In the genomic region with DNA sequence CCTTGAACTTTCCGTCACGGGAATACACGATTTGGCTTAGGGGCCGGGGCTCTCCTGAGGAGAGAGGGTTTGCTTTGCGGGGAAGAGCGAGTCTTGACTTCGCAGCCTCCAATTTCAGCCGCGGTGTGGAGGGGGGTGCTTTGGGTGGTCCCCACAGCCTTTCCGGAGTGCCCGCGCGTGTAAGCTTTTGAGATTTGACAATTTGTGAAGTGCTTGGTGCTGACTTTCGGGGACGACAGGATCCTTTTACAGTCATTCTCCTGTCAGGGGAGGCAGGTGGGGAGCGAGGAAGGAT, we compare ENCODE assay signal across 7 cellular contexts. TPM values are rescaled to one million over a fixed set of nuclear protein-coding genes. Genes with fewer than 3 reads are reported as not detected.
A peak's percentile ranks its signal among the peaks of the same experiment; 100 is the strongest.
DNase-seq lines count a peak whose midpoint lies in the region; ATAC-seq and TF ChIP-seq lines count a peak whose summit lies in the region.

No MANE protein-coding gene starts in this region.

- no peak overlapping the region for H3K4ac ChIP-seq in trophoblast cell (ENCODE audit: low read depth, low read length)

- no peak overlapping the region for H3K9ac ChIP-seq in trophoblast cell (ENCODE audit: low read length)

- intact Hi-C loops in activated B cell treated with CpG ODN at 0.5 μM for 24 hours (cut with micrococcal nuclease): loop anchor here (1.0 to 10.0 kb wide), 8 partner anchors 615 to 1605 kb away; partner anchors contain the start of genes CDKL5, PDHA1, PHKA2 and RBBP7

- no peak overlapping the region for H2BK12ac ChIP-seq in trophoblast cell (ENCODE audit: low read length)

- no peak overlapping the region for H3K14ac ChIP-seq in trophoblast cell (ENCODE audit: low read length)

- H4K12ac ChIP-seq in trophoblast cell (ENCODE audit: low read depth, low read length): no peak overlapping the region

- H3K4me1 ChIP-seq in trophoblast cell (ENCODE audit: control insufficient read depth in 1 of 2, insufficient read depth in 2 of 2, low read length in 2 of 2): no peaks in the 10 kb centered on the region

- no peaks in the 10 kb centered on the region for H3K79me2 ChIP-seq in trophoblast cell (ENCODE audit: control insufficient read depth, insufficient read depth, low read length, poor library complexity)

- H3K27ac Mint-ChIP-seq in activated B cell treated with CpG ODN at 0.5 μM for 24 hours: peak overlapping the region; percentile 74

- no peaks in the 10 kb centered on the region for H3K9me3 Mint-ChIP-seq in activated B cell treated with CpG ODN at 0.5 μM for 24 hours

- peak overlapping the region; percentile 90 for H3K4me2 ChIP-seq in trophoblast cell (ENCODE audit: low read length)

- no peaks in the 10 kb centered on the region for H3K79me1 ChIP-seq in trophoblast cell (ENCODE audit: low read length)

- peaks cover 15% of the 10 kb centered on the region for H3K4me1 Mint-ChIP-seq in activated B cell treated with CpG ODN at 0.5 μM for 24 hours

- H3K36me3 ChIP-seq in trophoblast cell (ENCODE audit: control insufficient read depth in 1 of 2, insufficient read depth in 2 of 2, low read length in 2 of 2): no peaks in the 10 kb centered on the region

- TF ChIP-seq CTCF in activated B cell treated with CpG ODN at 0.5 μM for 24 hours (IDR thresholded peaks at IDR 0.05): no peak

- no peaks in the 10 kb centered on the region for H3K9me3 ChIP-seq in trophoblast cell (ENCODE audit: insufficient read depth, low read depth, low read length)

- POLR2A ChIA-PET in activated B cell treated with CpG ODN at 0.5 μM for 24 hours (lab: Charles Lee): interaction anchor here (0.8 kb wide), 1 partner anchor 687 kb away, joined by 6 read pairs; no protein-coding TSS in a partner anchor

- no peak overlapping the region for H3K18ac ChIP-seq in trophoblast cell (ENCODE audit: low read length)

- DNase-seq in activated B cell treated with CpG ODN at 0.5 μM for 24 hours (peak; percentile 22), epithelial cell of prostate (ENCODE audit: low read depth, low spot score) (no peak), trophoblast cell (no peak), NCI-H345 treated with DMSO at 0.1 percent for 48 hours (lab: John Stamatoyannopoulos, UW; ENCODE audit: unreplicated experiment) (no peak), RKO (ENCODE audit: low spot score) (no peak), mucosa of gallbladder (ENCODE audit: low spot score) (no peak)

- H4K8ac ChIP-seq in trophoblast cell (ENCODE audit: low read depth, low read length): no peak overlapping the region

- H3K4me3 ChIP-seq in trophoblast cell (ENCODE audit: low read depth, low read length): peak overlapping the region; percentile 84

- CTCF ChIA-PET in activated B cell treated with CpG ODN at 0.5 μM for 24 hours (lab: Charles Lee): interaction anchor here (0.6 kb wide), 1 partner anchor 835 kb away, joined by 3 read pairs; no protein-coding TSS in a partner anchor

- ATAC-seq in HG02678 (IDR thresholded peaks at IDR 0.05; ENCODE audit: unreplicated experiment) (peak; percentile 4), activated B cell treated with CpG ODN at 0.5 μM for 24 hours (ENCODE audit: low read depth) (no peak)

- H3K27me3 ChIP-seq in trophoblast cell (ENCODE audit: insufficient read depth, low read length): no peaks in the 10 kb centered on the region

- H2AK5ac ChIP-seq in trophoblast cell (ENCODE audit: low read length): no peak overlapping the region

- no peak overlapping the region for H4K91ac ChIP-seq in trophoblast cell (ENCODE audit: low read depth, low read length)

- no peak overlapping the region for H2BK120ac ChIP-seq in trophoblast cell (ENCODE audit: insufficient read depth, low read length, poor library complexity)

- H3K27ac ChIP-seq in epithelial cell of prostate (peak overlapping the region; percentile 41), trophoblast cell (ENCODE audit: low read depth, low read length) (no peak overlapping the region)

- WGBS in trophoblast cell (ENCODE audit: extremely low coverage, insufficient coverage, insufficient read length): no CpG with 5 or more reads among the region's 16 CpGs

- H3K4me3 Mint-ChIP-seq in activated B cell treated with CpG ODN at 0.5 μM for 24 hours: peak overlapping the region; percentile 84

- H2AFZ ChIP-seq in trophoblast cell (ENCODE audit: insufficient read depth, low read length, poor library complexity): peak overlapping the region; percentile 59

- no peaks in the 10 kb centered on the region for H3K36me3 Mint-ChIP-seq in activated B cell treated with CpG ODN at 0.5 μM for 24 hours (ENCODE audit: low read depth)

- no peaks in the 10 kb centered on the region for H3K27me3 Mint-ChIP-seq in activated B cell treated with CpG ODN at 0.5 μM for 24 hours

- no peak overlapping the region for H2BK5ac ChIP-seq in trophoblast cell (ENCODE audit: low read depth, low read length, poor library complexity)

- H3K23ac ChIP-seq in trophoblast cell (ENCODE audit: low read length): no peak overlapping the region

RNA-seq across cellular contexts. Expression of gene SCML1, which starts 0.4 kb away (rescaled TPM):
- total RNA-seq in activated B cell treated with CpG ODN at 0.5 μM for 24 hours (6.4 and 6.5 TPM in 2 replicates), mucosa of gallbladder (6.1 TPM)
- polyA plus RNA-seq in trophoblast cell (2013): 5.3 and 5.6 TPM in 2 replicates
